Comparison of ENCODE assay signal across 32 cellular contexts in genomic region chr15:69505906-69506305, GRCh38.
"Had no signal": no experiment of that assay in that cellular context is flagged by ENCODE, and none has a peak within 500 bp of the region (broad histone marks: within the 10 kb centered on the region; RNA-seq: fewer than 3 reads in every experiment).

No MANE protein-coding gene starts in this region.

- H3K27me3 Mint-ChIP-seq: activated CD4-positive, alpha-beta T cell treated with anti-CD3 and anti-CD28 coated beads for 36 hours had no signal

- H3K4me1 Mint-ChIP-seq: activated B cell treated with CpG ODN at 0.5 μM for 24 hours; activated CD4-positive, alpha-beta T cell treated with anti-CD3 and anti-CD28 coated beads for 36 hours; T-helper 17 cell had no signal

- H3K27ac ChIP-seq: ascending aorta, breast epithelium, cardiac muscle cell, colonic mucosa, foreskin keratinocyte, gastrocnemius medialis, heart left ventricle, WERI-Rb-1 had no signal

- H3K4me3 ChIP-seq: ascending aorta, breast epithelium, cardiac muscle cell, colonic mucosa, esophagus muscularis mucosa, gastrocnemius medialis, heart left ventricle had no signal

- ATAC-seq: activated CD4-positive, alpha-beta T cell treated with anti-CD3 and anti-CD28 coated beads for 36 hours; activated CD8-positive, alpha-beta T cell treated with anti-CD3 and anti-CD28 coated beads, Interleukin-2, amount 10 ng/mL, durations not matched to agents 7 days and 5 days; activated naive CD4-positive, alpha-beta T cell treated with anti-CD3 and anti-CD28 coated beads, Interleukin-2, amount 50 U/mL, for 72 hours; activated T-cell treated with anti-CD3 and anti-CD28 coated beads, Interleukin-2, amount 50 U/mL, for 4 hours; activated T-helper 17 cell treated with anti-CD3 and anti-CD28 coated beads, Interleukin-2, amount 50 U/mL, for 72 hours; foreskin keratinocyte; gastrocnemius medialis; heart left ventricle; T-helper 17 cell had no signal

- H3K9me3 Mint-ChIP-seq: activated B cell treated with CpG ODN at 0.5 μM for 24 hours; activated CD4-positive, alpha-beta memory T cell treated with anti-CD3 and anti-CD28 coated beads for 36 hours; activated CD4-positive, alpha-beta T cell treated with anti-CD3 and anti-CD28 coated beads, Interleukin-2, amount 10 ng/mL, durations not matched to agents 24 days and 14 days; activated naive CD4-positive, alpha-beta T cell treated with anti-CD3 and anti-CD28 coated beads for 36 hours; activated T-cell treated with anti-CD3 and anti-CD28 coated beads, Interleukin-2, amount 50 U/mL, for 4 hours; activated T-helper 17 cell treated with anti-CD3 and anti-CD28 coated beads, Interleukin-2, amount 50 U/mL, for 72 hours; T-helper 2 cell treated with Interferon-gamma antibody and Interleukin-4, amounts not matched to agents 5 μg/mL and 100 μg/mL, for 36 hours had no signal

- H3K36me3 Mint-ChIP-seq: activated CD4-positive, alpha-beta memory T cell treated with anti-CD3 and anti-CD28 coated beads for 36 hours; activated naive CD4-positive, alpha-beta T cell treated with anti-CD3 and anti-CD28 coated beads, Interleukin-2, amount 50 U/mL, for 72 hours; activated naive CD8-positive, alpha-beta T cell treated with anti-CD3 and anti-CD28 coated beads, Interleukin-2, amount 10 ng/mL, durations not matched to agents 7 days and 5 days; brain had no signal

- H3K27me3 ChIP-seq: ascending aorta, breast epithelium, cardiac muscle cell, colonic mucosa, esophagus muscularis mucosa, gastrocnemius medialis, heart left ventricle had no signal

- H3K4me1 ChIP-seq: ascending aorta, breast epithelium, colonic mucosa, esophagus muscularis mucosa, foreskin keratinocyte, gastrocnemius medialis, heart left ventricle had no signal

- DNase-seq: activated B cell treated with CpG ODN at 0.5 μM for 24 hours; activated CD4-positive, alpha-beta memory T cell treated with anti-CD3 and anti-CD28 coated beads for 36 hours; activated CD4-positive, alpha-beta T cell treated with anti-CD3 and anti-CD28 coated beads for 36 hours; activated CD4-positive, alpha-beta T cell treated with anti-CD3 and anti-CD28 coated beads, Interleukin-2, amount 10 ng/mL, durations not matched to agents 24 days and 14 days; activated CD4-positive, CD25-positive, alpha-beta regulatory T cell treated with anti-CD3 and anti-CD28 coated beads, Interleukin-2, amount 50 U/mL, for 72 hours; activated CD8-positive, alpha-beta T cell treated with anti-CD3 and anti-CD28 coated beads, Interleukin-2, amount 10 ng/mL, durations not matched to agents 7 days and 5 days; activated effector memory CD4-positive, alpha-beta T cell treated with Interleukin-2 at 50 U/mL for 16 hours; activated gamma-delta T cell treated with Interleukin-2 at 50 U/mL for 16 hours; activated naive CD4-positive, alpha-beta T cell treated with anti-CD3 and anti-CD28 coated beads for 36 hours; activated naive CD8-positive, alpha-beta T cell treated with anti-CD3 and anti-CD28 coated beads, Interleukin-2, amount 10 ng/mL, durations not matched to agents 7 days and 5 days; activated T-cell treated with anti-CD3 and anti-CD28 coated beads, Interleukin-2, amount 50 U/mL, for 4 hours; central memory CD4-positive, alpha-beta T cell; cerebellar nuclear complex; colonic mucosa; effector memory CD4-positive, alpha-beta T cell; erythroblast; foreskin keratinocyte; gastrocnemius medialis; glutamatergic neuron; heart left ventricle; T-helper 1 cell; T-helper 17 cell; T1000; WERI-Rb-1 had no signal

- H3K9me3 ChIP-seq: ascending aorta, breast epithelium, colonic mucosa, esophagus muscularis mucosa, gastrocnemius medialis, heart left ventricle had no signal

- H3K27ac Mint-ChIP-seq: activated B cell treated with CpG ODN at 0.5 μM for 24 hours; activated CD4-positive, alpha-beta memory T cell treated with anti-CD3 and anti-CD28 coated beads for 36 hours; activated CD4-positive, alpha-beta T cell treated with anti-CD3 and anti-CD28 coated beads for 36 hours; activated CD4-positive, alpha-beta T cell treated with anti-CD3 and anti-CD28 coated beads, Interleukin-2, amount 10 ng/mL, durations not matched to agents 24 days and 14 days; activated CD8-positive, alpha-beta T cell treated with anti-CD3 and anti-CD28 coated beads, Interleukin-2, amount 10 ng/mL, durations not matched to agents 7 days and 5 days; activated naive CD4-positive, alpha-beta T cell treated with anti-CD3 and anti-CD28 coated beads for 36 hours; activated naive CD4-positive, alpha-beta T cell treated with anti-CD3 and anti-CD28 coated beads, Interleukin-2, amount 50 U/mL, for 72 hours; activated naive CD8-positive, alpha-beta T cell treated with anti-CD3 and anti-CD28 coated beads, Interleukin-2, amount 10 ng/mL, durations not matched to agents 7 days and 5 days; activated T-helper 17 cell treated with anti-CD3 and anti-CD28 coated beads, Interleukin-2, amount 50 U/mL, for 72 hours; T-helper 17 cell; T-helper 2 cell treated with Interferon-gamma antibody and Interleukin-4, amounts not matched to agents 5 μg/mL and 100 μg/mL, for 36 hours had no signal

- H3K36me3 ChIP-seq: ascending aorta, breast epithelium, cardiac muscle cell, colonic mucosa, esophagus muscularis mucosa, gastrocnemius medialis, heart left ventricle, WERI-Rb-1 had no signal

- H3K4me3 Mint-ChIP-seq: activated B cell treated with CpG ODN at 0.5 μM for 24 hours; activated CD4-positive, alpha-beta memory T cell treated with anti-CD3 and anti-CD28 coated beads for 36 hours; activated CD4-positive, alpha-beta T cell treated with anti-CD3 and anti-CD28 coated beads for 36 hours; activated CD4-positive, alpha-beta T cell treated with anti-CD3 and anti-CD28 coated beads, Interleukin-2, amount 10 ng/mL, durations not matched to agents 24 days and 14 days; activated CD8-positive, alpha-beta T cell treated with anti-CD3 and anti-CD28 coated beads, Interleukin-2, amount 10 ng/mL, durations not matched to agents 7 days and 5 days; activated naive CD4-positive, alpha-beta T cell treated with anti-CD3 and anti-CD28 coated beads for 36 hours; activated naive CD8-positive, alpha-beta T cell treated with anti-CD3 and anti-CD28 coated beads, Interleukin-2, amount 10 ng/mL, durations not matched to agents 7 days and 5 days; activated T-cell treated with anti-CD3 and anti-CD28 coated beads, Interleukin-2, amount 50 U/mL, for 4 hours; activated T-helper 17 cell treated with anti-CD3 and anti-CD28 coated beads, Interleukin-2, amount 50 U/mL, for 72 hours; brain; T-helper 17 cell; T-helper 2 cell treated with Interferon-gamma antibody and Interleukin-4, amounts not matched to agents 5 μg/mL and 100 μg/mL, for 36 hours had no signal
